1 cellular context compared by ENCODE assay signal in genomic region chr13:24923305-24923640, GRCh38.
TF ChIP-seq lines count a peak whose summit lies in the region.

No MANE protein-coding gene starts in this region.

TF ChIP-seq in GM12878, 131 proteins besides CTCF, POLR2A, EP300 and RAD21 (continued from another document):
- TF ChIP-seq ZNF592 (IDR thresholded peaks at IDR 0.05) (no peak), ASH2L (IDR thresholded peaks at IDR 0.05; ENCODE audit: borderline replicate concordance, low read depth) (peak; percentile 19; the same call in 1 of the 2 replicates), MEF2B (IDR thresholded peaks at IDR 0.05; ENCODE audit: partially characterized antibody, poor library complexity, severe bottlenecking) (peak; percentile 92), RUNX3 (IDR thresholded peaks at IDR 0.05; ENCODE audit: low read length) (peak; percentile 77), RAD51 (IDR thresholded peaks at IDR 0.05) (no peak), USF2 (IDR thresholded peaks at IDR 0.05; ENCODE audit: borderline replicate concordance, low read depth, low read length) (no peak), PKNOX1 (IDR thresholded peaks at IDR 0.05) (peak; percentile 53; the same call in 1 of the 2 replicates), POU2F2 (IDR thresholded peaks at IDR 0.05; ENCODE audit: borderline replicate concordance, low read depth, low read length) (peak; percentile 19; the same call in 1 of the 3 replicates), ATF7 (IDR thresholded peaks at IDR 0.05; ENCODE audit: low read depth) (peak; percentile 57; the same call in 1 of the 2 replicates), CHD1 (IDR thresholded peaks at IDR 0.05; ENCODE audit: low read depth, low read length) (no peak), NFIC (IDR thresholded peaks at IDR 0.05; ENCODE audit: low read depth, low read length) (peak; percentile 84; the same call in 1 of the 2 replicates), POLR2AphosphoS5 (IDR thresholded peaks at IDR 0.05; ENCODE audit: low read length) (peak; percentile 26; the same call in 1 of the 2 replicates), CUX1 (IDR thresholded peaks at IDR 0.05; ENCODE audit: insufficient replicate concordance, low read depth, low read length) (peak; percentile 2), RBBP5 (conservative IDR thresholded peaks at IDR 0.05) (no peak), SRF (IDR thresholded peaks at IDR 0.05; ENCODE audit: low read depth in 2 of 2, low read length in 2 of 2) (peak in 1 of 2 experiments; percentile 80; a peak in 2 of 4 replicates), SMAD5 (IDR thresholded peaks at IDR 0.05; ENCODE audit: low read depth) (no peak)
